8 cellular contexts compared by ENCODE assay signal in genomic region chr3:89314454-89314853, GRCh38.
DNase-seq lines count a peak whose midpoint lies in the region; ATAC-seq and TF ChIP-seq lines count a peak whose summit lies in the region.

No MANE protein-coding gene starts in this region.

- H3K36me3 ChIP-seq in RWPE2 (ENCODE audit: low read depth): no peaks in the 10 kb centered on the region

- no peaks in the 10 kb centered on the region for H3K27me3 ChIP-seq in RWPE2 (ENCODE audit: insufficient read depth, poor library complexity, severe bottlenecking)

- peak; percentile 33 for TF ChIP-seq CTCF in RWPE2 (IDR thresholded peaks at IDR 0.05; ENCODE audit: poor library complexity, severe bottlenecking)

- H3K27ac ChIP-seq in RWPE2 (ENCODE audit: poor library complexity, severe bottlenecking): no peak overlapping the region

- no peaks in the 10 kb centered on the region for H3K9me3 ChIP-seq in RWPE2 (ENCODE audit: severe bottlenecking)

- DNase-seq in AG08395 (ENCODE audit: low spot score) (peak; percentile 5), RWPE2 (ENCODE audit: low spot score) (no peak), foreskin melanocyte (peak; percentile 39), NOMO-1 treated with dmso at 0.1 percent for 144 hours (lab: John Stamatoyannopoulos, UW; ENCODE audit: unreplicated experiment) (no peak)
- no peak for DNase-seq in activated CD4-positive, alpha-beta T cell treated with anti-CD3 and anti-CD28 coated beads, Interleukin-2, amount 50 U/mL, for 4 hours
- no peak for DNase-seq in activated effector memory CD4-positive, alpha-beta T cell treated with anti-CD3 and anti-CD28 coated beads, Interleukin-2, amount 50 U/mL, for 16 hours

- ATAC-seq in HG03442 (IDR thresholded peaks at IDR 0.05; ENCODE audit: unreplicated experiment): peak; percentile 39
- ATAC-seq in RWPE2 (ENCODE audit: low read depth): peak; percentile 71; the same call in 2 of the 3 replicates
- ATAC-seq in HG03342 (IDR thresholded peaks at IDR 0.05; ENCODE audit: unreplicated experiment): no peak

- no peaks in the 10 kb centered on the region for H3K4me1 ChIP-seq in RWPE2 (ENCODE audit: insufficient read depth, poor library complexity, severe bottlenecking)

- H3K4me3 ChIP-seq in RWPE2 (ENCODE audit: severe bottlenecking): no peak overlapping the region

Comparison
In these comparisons a context has a peak if more than half of its experiments do, and no peak if none do; other contexts are left out.
1. DNase-seq: peak in AG08395 (single experiment) and foreskin melanocyte (single experiment); none in RWPE2 (single experiment), activated CD4-positive, alpha-beta T cell treated with anti-CD3 and anti-CD28 coated beads, Interleukin-2, amount 50 U/mL, for 4 hours (0 of 2), NOMO-1 treated with dmso at 0.1 percent for 144 hours (single experiment) and activated effector memory CD4-positive, alpha-beta T cell treated with anti-CD3 and anti-CD28 coated beads, Interleukin-2, amount 50 U/mL, for 16 hours (single experiment).